8 cellular contexts compared by ENCODE assay signal in genomic region chr3:143119009-143119914, GRCh38. TPM values are rescaled to one million over a fixed set of nuclear protein-coding genes. Genes with fewer than 3 reads are reported as not detected.
DNase-seq lines count a peak whose midpoint lies in the region; ATAC-seq lines count a peak whose summit lies in the region.

Gene CHST2, plus strand, starts transcription at chr3:143119771. Its CDS starts 1,046 bp downstream, at chr3:143120817.

- ATAC-seq in GM18861 (IDR thresholded peaks at IDR 0.05; ENCODE audit: unreplicated experiment): peak; percentile 61
- peak; percentile 73 for ATAC-seq in HG03064 (IDR thresholded peaks at IDR 0.05; ENCODE audit: low read depth, unreplicated experiment)
- ATAC-seq in effector memory CD8-positive, alpha-beta T cell (replicated peaks): peak; percentile 81

- H3K4me1 Mint-ChIP-seq in activated CD4-positive, alpha-beta memory T cell treated with anti-CD3 and anti-CD28 coated beads, Interleukin-2, amount 10 ng/mL, durations not matched to agents 7 days and 5 days: peaks cover 31% of the 10 kb centered on the region
- peaks cover 0 to 2% of the 10 kb centered on the region in 2 donors for H3K4me1 Mint-ChIP-seq in effector memory CD8-positive, alpha-beta T cell (ENCODE audit: low read depth in 2 of 2)

- H3K27ac Mint-ChIP-seq in activated CD4-positive, alpha-beta memory T cell treated with anti-CD3 and anti-CD28 coated beads, Interleukin-2, amount 10 ng/mL, durations not matched to agents 7 days and 5 days: no peak within 1 kb of the TSS
- H3K27ac Mint-ChIP-seq in effector memory CD8-positive, alpha-beta T cell: peak within 1 kb of the TSS; percentile 53 to 88

- H3K9me3 Mint-ChIP-seq in activated CD4-positive, alpha-beta memory T cell treated with anti-CD3 and anti-CD28 coated beads, Interleukin-2, amount 10 ng/mL, durations not matched to agents 7 days and 5 days: no peaks in the 10 kb centered on the region
- no peaks in the 10 kb centered on the region for H3K9me3 Mint-ChIP-seq in effector memory CD8-positive, alpha-beta T cell

- H3K4me3 Mint-ChIP-seq in activated CD4-positive, alpha-beta memory T cell treated with anti-CD3 and anti-CD28 coated beads, Interleukin-2, amount 10 ng/mL, durations not matched to agents 7 days and 5 days: peak within 1 kb of the TSS; percentile 82
- peak within 1 kb of the TSS; percentile 87 to 88 for H3K4me3 Mint-ChIP-seq in effector memory CD8-positive, alpha-beta T cell

- no peaks in the 10 kb centered on the region for H3K36me3 Mint-ChIP-seq in activated CD4-positive, alpha-beta memory T cell treated with anti-CD3 and anti-CD28 coated beads, Interleukin-2, amount 10 ng/mL, durations not matched to agents 7 days and 5 days (ENCODE audit: low read depth)
- peaks cover 4% of the 10 kb centered on the region for H3K36me3 Mint-ChIP-seq in effector memory CD8-positive, alpha-beta T cell (ENCODE audit: insufficient read depth)

- POLR2A ChIA-PET in activated CD4-positive, alpha-beta memory T cell treated with anti-CD3 and anti-CD28 coated beads, Interleukin-2, amount 10 ng/mL, durations not matched to agents 7 days and 5 days (lab: Charles Lee): interaction anchor here (2.1 kb wide), 1 partner anchor 117 kb away, joined by 6 read pairs; no protein-coding TSS in a partner anchor

- peaks cover 38% of the 10 kb centered on the region for H3K27me3 Mint-ChIP-seq in activated CD4-positive, alpha-beta memory T cell treated with anti-CD3 and anti-CD28 coated beads, Interleukin-2, amount 10 ng/mL, durations not matched to agents 7 days and 5 days
- H3K27me3 Mint-ChIP-seq in effector memory CD8-positive, alpha-beta T cell: peaks cover 2 to 49% of the 10 kb centered on the region in 2 donors

- peak; percentile 97 for DNase-seq in AG08395 (ENCODE audit: low spot score)
- DNase-seq in NCI-H226: peak; percentile 66
- DNase-seq in activated CD4-positive, alpha-beta memory T cell treated with anti-CD3 and anti-CD28 coated beads, Interleukin-2, amount 10 ng/mL, durations not matched to agents 7 days and 5 days: peak; percentile 64
- DNase-seq in effector memory CD8-positive, alpha-beta T cell: peak in 2 of 3 experiments; percentile 20 to 35
- DNase-seq in medulla oblongata (ENCODE audit: extremely low spot score): peak; percentile 86
- peak; percentile 46 for DNase-seq in stimulated activated CD8-positive, alpha-beta memory T cell treated with anti-CD3 and anti-CD28 coated beads, Interleukin-12 subunit alpha, Interleukin-12 subunit beta, amount 100 ng/mL, for 1 hour (ENCODE audit: low read depth)

- CTCF ChIA-PET in activated CD4-positive, alpha-beta memory T cell treated with anti-CD3 and anti-CD28 coated beads, Interleukin-2, amount 10 ng/mL, durations not matched to agents 7 days and 5 days (lab: Charles Lee): interaction anchor here (1.3 to 2.1 kb wide), 2 partner anchors 46 to 555 kb away, joined by 7 to 9 read pairs; no protein-coding TSS in a partner anchor

RNA-seq across cellular contexts. Expression of gene CHST2, which starts in this region (rescaled TPM):
- 1 to 10 TPM; 1.4 to 1.7 TPM for total RNA-seq in activated CD4-positive, alpha-beta memory T cell treated with anti-CD3 and anti-CD28 coated beads, Interleukin-2, amount 10 ng/mL, durations not matched to agents 7 days and 5 days

Comparison
In these comparisons a context has a peak if more than half of its experiments do, and no peak if none do; other contexts are left out.
1. Peak in every context shown above with its lines: DNase-seq and ATAC-seq.
2. DNase-seq: peak in every context shown above with its lines; median percentile 97 in AG08395; 86 in medulla oblongata; 66 in NCI-H226; 64 in activated CD4-positive, alpha-beta memory T cell treated with anti-CD3 and anti-CD28 coated beads, Interleukin-2, amount 10 ng/mL, durations not matched to agents 7 days and 5 days; 46 in stimulated activated CD8-positive, alpha-beta memory T cell treated with anti-CD3 and anti-CD28 coated beads, Interleukin-12 subunit alpha, Interleukin-12 subunit beta, amount 100 ng/mL, for 1 hour; 28 in effector memory CD8-positive, alpha-beta T cell.